1 cellular context compared by ENCODE assay signal in genomic region chr15:80779658-80780415, GRCh38.
A peak's percentile ranks its signal among the peaks of the same experiment; 100 is the strongest.
TF ChIP-seq lines count a peak whose summit lies in the region.

No MANE protein-coding gene starts in this region.

TF ChIP-seq in HEK293, 187 proteins besides CTCF, POLR2A, EP300 and RAD21 (continued from another document):
- no peak for TF ChIP-seq ZNF366 (tag by site-specific recombination; conservative IDR thresholded peaks at IDR 0.05)
- no peak for TF ChIP-seq ZNF747 (tag by site-specific recombination; IDR thresholded peaks at IDR 0.05)
- TF ChIP-seq ZNF248 (tag by site-specific recombination; IDR thresholded peaks at IDR 0.05), result no peak
- no peak for TF ChIP-seq ZNF16 (tag by site-specific recombination; IDR thresholded peaks at IDR 0.05; ENCODE audit: low read depth)
- peak; percentile 61; the same call in 1 of the 2 replicates for TF ChIP-seq GLIS2 (tag by site-specific recombination; IDR thresholded peaks at IDR 0.05)
- no peak for TF ChIP-seq ELK4 (IDR thresholded peaks at IDR 0.05; ENCODE audit: borderline replicate concordance, low read depth, low read length)
- TF ChIP-seq ZSCAN18 (tag by site-specific recombination; IDR thresholded peaks at IDR 0.05), result no peak
- no peak for TF ChIP-seq PRDM6 (tag by site-specific recombination; IDR thresholded peaks at IDR 0.05)
- TF ChIP-seq MEIS1 (CRISPR knock-in tag; IDR thresholded peaks at IDR 0.05; ENCODE audit: borderline replicate concordance), result peak; percentile 58; the same call in 1 of the 2 replicates
- TF ChIP-seq ZNF416 (tag by site-specific recombination; IDR thresholded peaks at IDR 0.05), result no peak
- TF ChIP-seq ZNF146 (tag by site-specific recombination; IDR thresholded peaks at IDR 0.05), result no peak
- no peak for TF ChIP-seq ZNF629 (tag by site-specific recombination; IDR thresholded peaks at IDR 0.05)
- TF ChIP-seq ZNF362 (tag by site-specific recombination; IDR thresholded peaks at IDR 0.05), result no peak
- no peak for TF ChIP-seq ZNF785 (tag by site-specific recombination; IDR thresholded peaks at IDR 0.05)
- no peak for TF ChIP-seq TCF7L2 (IDR thresholded peaks at IDR 0.05; ENCODE audit: borderline replicate concordance, low read depth, low read length)
- TF ChIP-seq EGR2 (tag by site-specific recombination; IDR thresholded peaks at IDR 0.05; ENCODE audit: low read depth), result no peak
- TF ChIP-seq HIC1 (tag by site-specific recombination; IDR thresholded peaks at IDR 0.05), result no peak
- TF ChIP-seq SCRT2 (tag by site-specific recombination; IDR thresholded peaks at IDR 0.05), result peak; percentile 100
- no peak for TF ChIP-seq ZSCAN5A (tag by site-specific recombination; IDR thresholded peaks at IDR 0.05)
- no peak for TF ChIP-seq WT1 (tag by site-specific recombination; IDR thresholded peaks at IDR 0.05)
- no peak for TF ChIP-seq ZNF548 (tag by site-specific recombination; IDR thresholded peaks at IDR 0.05)
- peak; percentile 99 for TF ChIP-seq ZIC2 (tag by site-specific recombination; IDR thresholded peaks at IDR 0.05)
- TF ChIP-seq ZNF133 (tag by site-specific recombination; IDR thresholded peaks at IDR 0.05), result no peak
- no peak for TF ChIP-seq ZSCAN4 (tag by site-specific recombination; IDR thresholded peaks at IDR 0.05)
- no peak for TF ChIP-seq ZNF391 (tag by site-specific recombination; IDR thresholded peaks at IDR 0.05; ENCODE audit: borderline replicate concordance, low read depth)
- no peak for TF ChIP-seq GLI2 (tag by site-specific recombination; IDR thresholded peaks at IDR 0.05; ENCODE audit: borderline replicate concordance, low read depth)
- 0 out of 2 replicates have a peak, but pooled peaks have one; percentile 38 for TF ChIP-seq ZNF600 (tag by site-specific recombination; IDR thresholded peaks at IDR 0.05)
- peak; percentile 85 for TF ChIP-seq GLIS1 (tag by site-specific recombination; IDR thresholded peaks at IDR 0.05)
- TF ChIP-seq ZNF175 (tag by site-specific recombination; IDR thresholded peaks at IDR 0.05), result no peak
- no peak for TF ChIP-seq ZXDB (tag by site-specific recombination; IDR thresholded peaks at IDR 0.05)
- TF ChIP-seq ZNF658 (tag by site-specific recombination; IDR thresholded peaks at IDR 0.05), result no peak
- TF ChIP-seq GLI4 (tag by site-specific recombination; IDR thresholded peaks at IDR 0.05), result no peak
- no peak for TF ChIP-seq REST (tag by site-specific recombination; IDR thresholded peaks at IDR 0.05)
- TF ChIP-seq IKZF3 (tag by site-specific recombination; IDR thresholded peaks at IDR 0.05), result peak; percentile 77
- TF ChIP-seq ZNF266 (tag by site-specific recombination; IDR thresholded peaks at IDR 0.05; ENCODE audit: low read depth), result no peak
- TF ChIP-seq ZBTB8A (tag by site-specific recombination; IDR thresholded peaks at IDR 0.05), result peak; percentile 83
- no peak for TF ChIP-seq KLF9 (tag by site-specific recombination; IDR thresholded peaks at IDR 0.05; ENCODE audit: low read depth)
- no peak for TF ChIP-seq SALL2 (tag by site-specific recombination; IDR thresholded peaks at IDR 0.05; ENCODE audit: borderline replicate concordance)
- no peak for TF ChIP-seq ZNF830 (tag by site-specific recombination; IDR thresholded peaks at IDR 0.05; ENCODE audit: low read depth)
- no peak for TF ChIP-seq ZNF555 (tag by site-specific recombination; conservative IDR thresholded peaks at IDR 0.05)
- no peak for TF ChIP-seq ZNF221 (tag by site-specific recombination; IDR thresholded peaks at IDR 0.05; ENCODE audit: borderline replicate concordance)
- TF ChIP-seq ZNF660 (tag by site-specific recombination; IDR thresholded peaks at IDR 0.05), result no peak
- TF ChIP-seq ZFP3 (tag by site-specific recombination; IDR thresholded peaks at IDR 0.05; ENCODE audit: low read depth), result no peak
TF ChIP-seq in HEK293: peak in this region for 13.
